11 cellular contexts compared by ENCODE assay signal in genomic region chrX:135802687-135803086, GRCh38. TPM values are rescaled to one million over a fixed set of nuclear protein-coding genes. Genes with fewer than 3 reads are reported as not detected.
DNase-seq lines count a peak whose midpoint lies in the region.
"Not testable (repeated sequence)": the region's sequence is repeated elsewhere in the genome, so short reads cannot be mapped to it uniquely, and the experiment has no call there.
"Had no signal": no experiment of that assay in that cellular context is flagged by ENCODE, and none has a peak within 500 bp of the region (broad histone marks: within the 10 kb centered on the region; RNA-seq: fewer than 3 reads in every experiment).

CT45A6 (minus strand) TSS chrX:135802787; CDS start chrX:135798993, 3,794 bp downstream.

- DNase-seq in Daoy (ENCODE audit: low read depth): not testable (repeated sequence)

RNA-seq across cellular contexts. Expression of gene CT45A6, which starts in this region (rescaled TPM):
- total RNA-seq in Daoy (2014; rRNA removed; shearing (Covaris generic)): 25.1 and 32.5 TPM in 2 replicates
- total RNA-seq: A172; A673; B cell; Caco-2; Calu3; CD4-positive, alpha-beta memory T cell; CD4-positive, alpha-beta T cell; CD4-positive, CD25-positive, alpha-beta regulatory T cell; CD8-positive, alpha-beta memory T cell; CD8-positive, alpha-beta T cell had no signal
